8 cellular contexts compared by ENCODE assay signal in the genomic region with DNA sequence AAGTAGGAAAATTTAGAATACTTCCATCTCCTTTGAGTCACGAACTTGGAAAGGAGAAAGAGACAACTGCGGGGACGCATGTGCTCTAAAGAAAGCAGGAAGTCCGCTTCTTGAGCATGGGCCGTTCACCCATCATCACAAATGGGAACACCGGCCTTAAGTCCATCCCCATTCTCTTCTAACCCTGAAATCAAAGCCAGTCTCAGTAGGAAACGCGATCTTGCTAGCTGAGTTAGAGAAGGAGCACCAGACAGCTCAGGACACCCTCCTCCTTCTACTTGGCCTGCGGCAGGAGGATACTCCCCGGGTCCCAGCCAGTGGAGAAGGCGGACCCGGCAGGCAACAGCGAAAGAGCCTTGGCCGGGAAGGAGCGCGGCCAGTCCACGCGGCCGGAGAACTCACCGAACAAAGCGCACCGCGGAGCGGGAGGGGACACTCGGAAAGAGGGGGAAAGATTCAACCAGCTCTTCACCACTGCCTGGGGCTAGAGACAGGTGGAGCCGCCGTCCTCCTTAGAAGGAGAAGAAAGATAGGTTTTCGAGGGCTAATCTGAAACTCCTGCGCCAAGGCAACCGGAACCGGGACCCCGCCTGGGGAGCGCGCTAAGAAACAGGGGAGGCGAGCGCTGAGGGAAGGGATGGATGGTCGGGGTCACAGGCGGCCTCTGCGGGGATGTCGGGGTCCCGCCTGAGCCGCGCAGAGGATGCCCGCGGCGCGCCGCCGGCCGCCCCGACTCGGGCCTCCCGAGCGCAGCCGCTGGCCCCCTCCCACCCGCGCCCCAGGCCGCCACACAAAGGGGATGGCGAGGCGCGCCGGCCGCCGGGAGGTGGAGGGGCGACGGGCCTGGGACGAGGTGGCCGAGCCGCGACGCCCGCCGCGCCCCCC. TPM values are rescaled to one million over a fixed set of nuclear protein-coding genes. Genes with fewer than 3 reads are reported as not detected.
DNase-seq lines count a peak whose midpoint lies in the region; ATAC-seq and TF ChIP-seq lines count a peak whose summit lies in the region.

No MANE protein-coding gene starts in this region.

- peaks cover 49% of the 10 kb centered on the region for H4K20me1 ChIP-seq in neural progenitor cell (ENCODE audit: low read depth)

- peaks cover 9% of the 10 kb centered on the region for H3F3A ChIP-seq in neural progenitor cell (ENCODE audit: low read depth)

- H3K9me3 ChIP-seq in neural progenitor cell (ENCODE audit: low read depth) (no peaks in the 10 kb centered on the region), thoracic aorta (no peaks in the 10 kb centered on the region)

- TF ChIP-seq CTCF in CD14-positive monocyte (IDR thresholded peaks at IDR 0.05): no peak
- no peak for TF ChIP-seq CTCF in fibroblast of villous mesenchyme (IDR thresholded peaks at IDR 0.05; ENCODE audit: insufficient read depth, low read depth, low read length)
- TF ChIP-seq CTCF in neural progenitor cell (IDR thresholded peaks at IDR 0.05): no peak
- no peak for TF ChIP-seq CTCF in thoracic aorta (IDR thresholded peaks at IDR 0.05)

- H3K36me3 Mint-ChIP-seq in CD14-positive monocyte: peaks cover under 1 to 1% of the 10 kb centered on the region in 2 donors
- H3K36me3 Mint-ChIP-seq in neural progenitor cell: peaks cover 28% of the 10 kb centered on the region

- ATAC-seq in GM19023 (IDR thresholded peaks at IDR 0.05; ENCODE audit: unreplicated experiment) (peak; percentile 23), HG03139 (IDR thresholded peaks at IDR 0.05; ENCODE audit: unreplicated experiment) (peak; percentile 17), thoracic aorta (ENCODE audit: insufficient number of reproducible peaks, low FRiP score, low read depth) (peak; percentile 3)

- H3K4me3 ChIP-seq in fibroblast of villous mesenchyme (ENCODE audit: low read depth, low read length) (peak overlapping the region; percentile 93), neural progenitor cell (peak overlapping the region; percentile 90), thoracic aorta (peak overlapping the region; percentile 98)

- H3K9ac ChIP-seq in neural progenitor cell: peak overlapping the region; percentile 87

- peak; percentile 57 for DNase-seq in CD14-positive monocyte (ENCODE audit: low spot score)
- peak; percentile 57 for DNase-seq in OCI-M1 (lab: John Stamatoyannopoulos, UW)
- peak; percentile 7 to 11 for DNase-seq in activated T-helper 1 cell treated with anti-CD3 and anti-CD28 coated beads, Interleukin-2, amount 50 U/mL, for 16 hours (ENCODE audit: low read depth in 1 of 2, low spot score in 1 of 2)
- DNase-seq in fibroblast of villous mesenchyme (ENCODE audit: low read depth): peak; percentile 84
- peak; percentile 65 for DNase-seq in neural progenitor cell (ENCODE audit: low spot score)
- DNase-seq in thoracic aorta (ENCODE audit: low spot score): peak; percentile 3

- peaks cover 33% of the 10 kb centered on the region for H3K4me1 Mint-ChIP-seq in CD14-positive monocyte
- H3K4me1 Mint-ChIP-seq in neural progenitor cell: peaks cover 15% of the 10 kb centered on the region

- H3K9me3 Mint-ChIP-seq in CD14-positive monocyte (peaks cover 0 to 2% (median 0%) of the 10 kb centered on the region in 7 donors), neural progenitor cell (peaks cover 11% of the 10 kb centered on the region)

- peaks cover 53% of the 10 kb centered on the region for H3K79me2 ChIP-seq in neural progenitor cell (ENCODE audit: low read depth)

- intact Hi-C loops in CD14-positive monocyte (cut with micrococcal nuclease): loop anchor here (5.0 to 10.0 kb wide), 5 partner anchors 49 to 864 kb away; a partner anchor contains a TSS

- H3K4me3 Mint-ChIP-seq in CD14-positive monocyte: peak overlapping the region; percentile 99 to 100
- peak overlapping the region; percentile 99 for H3K4me3 Mint-ChIP-seq in neural progenitor cell

- peak overlapping the region; percentile 83 for H3K4me2 ChIP-seq in neural progenitor cell

- peaks cover 0 to 1% (median 0%) of the 10 kb centered on the region in 3 donors for H3K27me3 Mint-ChIP-seq in CD14-positive monocyte (ENCODE audit: low read depth in 3 of 3)
- peaks cover 9% of the 10 kb centered on the region for H3K27me3 Mint-ChIP-seq in neural progenitor cell (ENCODE audit: insufficient read depth, low read depth)

- peak overlapping the region; percentile 60 for H2AFZ ChIP-seq in neural progenitor cell (replicated peaks)

- no peaks in the 10 kb centered on the region for H3K36me3 ChIP-seq in neural progenitor cell
- H3K36me3 ChIP-seq in thoracic aorta: no peaks in the 10 kb centered on the region

- H3K4me1 ChIP-seq in neural progenitor cell (no peaks in the 10 kb centered on the region), thoracic aorta (ENCODE audit: control insufficient read depth in 1 of 2, low read depth in 2 of 2) (peaks cover 32 to 39% of the 10 kb centered on the region in 2 donors)

- peak overlapping the region; percentile 79 to 96 (median 94) for H3K27ac Mint-ChIP-seq in CD14-positive monocyte
- peak overlapping the region; percentile 99 for H3K27ac Mint-ChIP-seq in neural progenitor cell

- H3K27ac ChIP-seq in neural progenitor cell: peak overlapping the region; percentile 95
- peak overlapping the region; percentile 99 for H3K27ac ChIP-seq in thoracic aorta

- H3K27me3 ChIP-seq in neural progenitor cell (no peaks in the 10 kb centered on the region), thoracic aorta (replicated peaks; ENCODE audit: insufficient read depth) (no peaks in the 10 kb centered on the region)

RNA-seq across cellular contexts. Expression of a gene that starts 0.8 kb away (rescaled TPM):
- 1 to 10 TPM; 5.4 to 5.5 TPM for polyA plus RNA-seq in CD14-positive monocyte
- total RNA-seq in fibroblast of villous mesenchyme: 52.2 and 78.2 TPM in 2 replicates
- total RNA-seq in neural progenitor cell (ENCODE audit: low replicate concordance): 82.1 and 114 TPM in 2 replicates
- 100 to 1,000 TPM in 1 of 2 donors, 10 to 100 TPM in 1; 50.0 to 176 TPM for total RNA-seq in thoracic aorta

Comparison
In these comparisons a context has a peak if more than half of its experiments do, and no peak if none do; other contexts are left out.
1. Peak in every context shown above with its lines: DNase-seq, ATAC-seq, H3K4me3 ChIP-seq and H3K27ac ChIP-seq.
2. DNase-seq: peak in every context shown above with its lines; median percentile 84 in fibroblast of villous mesenchyme; 65 in neural progenitor cell; 57 in CD14-positive monocyte; 57 in OCI-M1; 9 in activated T-helper 1 cell treated with anti-CD3 and anti-CD28 coated beads, Interleukin-2, amount 50 U/mL, for 16 hours; 3 in thoracic aorta.